16 cellular contexts compared by ENCODE assay signal in genomic region chr13:52842440-52842839, GRCh38. TPM values are rescaled to one million over a fixed set of nuclear protein-coding genes. Genes with fewer than 3 reads are reported as not detected.
"Had no signal": no experiment of that assay in that cellular context is flagged by ENCODE, and none has a peak within 500 bp of the region (broad histone marks: within the 10 kb centered on the region; RNA-seq: fewer than 3 reads in every experiment).

No MANE protein-coding gene starts in this region.

- H3K27ac ChIP-seq: body of pancreas, esophagus muscularis mucosa, pancreas, sigmoid colon, thoracic aorta had no signal

- DNase-seq: activated naive CD8-positive, alpha-beta T cell treated with anti-CD3 and anti-CD28 coated beads for 36 hours; amygdala; body of pancreas; caudate nucleus; hypothalamus; left ventricle myocardium superior; naive thymus-derived CD8-positive, alpha-beta T cell; pancreas; sigmoid colon; stimulated activated CD4-positive, alpha-beta T cell treated with anti-CD3 and anti-CD28 coated beads, Interleukin-1b, Interleukin-23, amount 100 ng/mL, for 48 hours had no signal

- H3K9me3 ChIP-seq: body of pancreas, esophagus muscularis mucosa, pancreas, sigmoid colon, thoracic aorta had no signal

- ATAC-seq: body of pancreas; left ventricle myocardium superior; naive thymus-derived CD8-positive, alpha-beta T cell; pancreas had no signal

- H3K4me3 ChIP-seq: body of pancreas, esophagus muscularis mucosa, pancreas, sigmoid colon, thoracic aorta had no signal

- H3K36me3 ChIP-seq: esophagus muscularis mucosa, pancreas, sigmoid colon, thoracic aorta had no signal

RNA-seq across cellular contexts. Expression of gene PCDH8, which starts 6.0 kb away (rescaled TPM):
- total RNA-seq: activated CD8-positive, alpha-beta memory T cell treated with anti-CD3 and anti-CD28 coated beads for 36 hours; activated naive CD8-positive, alpha-beta T cell treated with anti-CD3 and anti-CD28 coated beads for 36 hours; activated T-helper 1 cell treated with anti-CD3 and anti-CD28 coated beads, Interleukin-12 subunit alpha, Interleukin-12 subunit beta, Interleukin-2, Interleukin-4 antibody, amounts not matched to agents 30 ng/mL and 10 ng/mL and 1 ng/mL, durations not matched to agents 14 hours and 24 hours and 36 hours; body of pancreas; left ventricle myocardium superior; mucosa of gallbladder; naive thymus-derived CD8-positive, alpha-beta T cell; thoracic aorta; ureter had no signal
